20 cellular contexts compared by ENCODE assay signal in the genomic region with DNA sequence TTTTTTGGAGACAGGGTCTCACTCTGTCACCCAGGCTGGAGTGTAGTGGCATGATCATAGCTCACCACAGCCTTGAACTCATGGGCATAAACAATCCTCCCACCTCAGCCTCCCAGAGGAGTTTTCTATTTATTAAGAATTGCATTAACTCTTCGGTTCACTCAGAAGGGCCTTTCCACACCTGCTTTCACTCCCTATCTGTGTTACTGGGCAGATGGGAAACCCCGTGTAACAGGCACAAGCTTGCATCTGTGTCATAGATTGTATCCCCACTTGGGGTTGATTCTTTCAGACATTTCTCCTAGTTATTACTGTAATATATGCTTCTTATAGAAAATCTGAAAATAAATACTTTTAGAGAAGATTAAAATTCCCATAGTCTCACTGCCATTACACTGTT.
DNase-seq lines count a peak whose midpoint lies in the region; ATAC-seq and TF ChIP-seq lines count a peak whose summit lies in the region.
"Had no signal": no experiment of that assay in that cellular context is flagged by ENCODE, and none has a peak within 500 bp of the region (broad histone marks: within the 10 kb centered on the region; RNA-seq: fewer than 3 reads in every experiment).

No MANE protein-coding gene starts in this region.

- ATAC-seq in GM18511 (IDR thresholded peaks at IDR 0.05; ENCODE audit: unreplicated experiment) (peak; percentile 46), GM18907 (IDR thresholded peaks at IDR 0.05; ENCODE audit: unreplicated experiment) (peak; percentile 67), HG02870 (IDR thresholded peaks at IDR 0.05; ENCODE audit: unreplicated experiment) (peak; percentile 73)

- H3K27ac ChIP-seq in coronary artery, result no peak overlapping the region
- H3K27ac ChIP-seq: SJCRH30 had no signal

- no peak overlapping the region for H3K4me3 ChIP-seq in coronary artery
- H3K4me3 ChIP-seq: SJCRH30 had no signal

- DNase-seq in coronary artery (ENCODE audit: low spot score) (peak; percentile 7), NCI-H1092 (lab: John Stamatoyannopoulos, UW) (no peak)
- DNase-seq in stimulated activated CD4-positive, alpha-beta T cell treated with anti-CD3 and anti-CD28 coated beads, Interleukin-2, amount 100 ng/mL, for 24 hours, result no peak
- DNase-seq in activated effector memory CD4-positive, alpha-beta T cell treated with Interleukin-2 at 50 U/mL for 16 hours, result no peak
- DNase-seq: BE2C; CD4-positive, CD25-positive, alpha-beta regulatory T cell; EL; GF-D8; H7; Kasumi-1; NCI-H1417 treated with DMSO at 0.1 percent for 48 hours; NCI-H187; NCI-H446; NCI-H526 treated with DMSO at 0.1 percent for 48 hours; OCI-M1; SJCRH30; T-helper 1 cell had no signal

- TF ChIP-seq CTCF in coronary artery (IDR thresholded peaks at IDR 0.05), result no peak
